ENCODE assay signal across 8 cellular contexts in the genomic region with DNA sequence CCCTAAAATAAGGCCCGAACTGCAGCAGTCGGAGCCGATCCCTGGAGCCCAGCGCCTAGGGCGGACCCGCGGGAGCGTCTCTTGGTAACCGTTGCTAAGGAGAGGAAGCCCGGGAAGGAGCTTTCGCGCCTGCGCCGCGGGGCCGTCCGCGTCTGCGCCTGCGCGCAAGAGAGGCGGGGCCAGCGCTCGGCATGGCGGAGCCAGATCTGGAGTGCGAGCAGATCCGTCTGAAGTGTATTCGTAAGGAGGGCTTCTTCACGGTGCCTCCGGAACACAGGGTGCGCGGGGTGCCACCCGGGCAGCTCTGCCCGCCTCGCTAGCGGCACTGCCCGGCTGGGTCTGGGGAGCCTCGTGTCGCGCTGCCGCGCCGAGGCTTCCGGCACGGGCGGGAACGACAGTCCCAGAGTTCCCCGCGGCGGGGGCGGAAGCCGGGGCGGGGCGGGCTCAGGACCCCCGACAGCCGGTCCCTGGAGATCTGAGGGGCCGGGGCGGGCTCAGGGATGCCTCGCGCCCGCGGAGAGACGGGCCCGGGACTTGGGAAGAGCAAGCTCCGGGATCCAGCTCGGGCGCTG.
A peak's percentile ranks its signal among the peaks of the same experiment; 100 is the strongest.
DNase-seq lines count a peak whose midpoint lies in the region; ATAC-seq and TF ChIP-seq lines count a peak whose summit lies in the region.

A gene with protein sequence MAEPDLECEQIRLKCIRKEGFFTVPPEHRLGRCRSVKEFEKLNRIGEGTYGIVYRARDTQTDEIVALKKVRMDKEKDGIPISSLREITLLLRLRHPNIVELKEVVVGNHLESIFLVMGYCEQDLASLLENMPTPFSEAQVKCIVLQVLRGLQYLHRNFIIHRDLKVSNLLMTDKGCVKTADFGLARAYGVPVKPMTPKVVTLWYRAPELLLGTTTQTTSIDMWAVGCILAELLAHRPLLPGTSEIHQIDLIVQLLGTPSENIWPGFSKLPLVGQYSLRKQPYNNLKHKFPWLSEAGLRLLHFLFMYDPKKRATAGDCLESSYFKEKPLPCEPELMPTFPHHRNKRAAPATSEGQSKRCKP (plus strand): TSS at position 170 of the 572 bp plus-strand sequence. CDS start 22 bp downstream, at position 192.

- peak; percentile 70 for ATAC-seq in GM19023 (IDR thresholded peaks at IDR 0.05; ENCODE audit: unreplicated experiment)
- ATAC-seq in HG03196 (IDR thresholded peaks at IDR 0.05; ENCODE audit: unreplicated experiment), result peak; percentile 73

- DNase-seq in AG09319 (ENCODE audit: extremely low read depth, low read depth), result peak; percentile 61
- peak; percentile 49 for DNase-seq in NCI-H510A (lab: John Stamatoyannopoulos, UW)
- DNase-seq in activated CD4-positive, alpha-beta T cell treated with anti-CD3 and anti-CD28 coated beads for 48 hours, result peak; percentile 94
- peak; percentile 85 to 87 for DNase-seq in stimulated activated CD4-positive, alpha-beta T cell treated with anti-CD3 and anti-CD28 coated beads, Interleukin-1b, Interleukin-23, amount 100 ng/mL, for 4 hours (ENCODE audit: low read depth in 2 of 2)

- peak within 1 kb of the TSS; percentile 89 for H3K27ac ChIP-seq in cingulate gyrus (ENCODE audit: low read depth, low read length)
- H3K27ac ChIP-seq in layer of hippocampus (ENCODE audit: low read depth, low read length), result peak within 1 kb of the TSS; percentile 95

- TF ChIP-seq CTCF in AG09319 (IDR thresholded peaks at IDR 0.05; ENCODE audit: low read depth, low read length), result no peak

- no peaks in the 10 kb centered on the region for H3K27me3 ChIP-seq in layer of hippocampus (ENCODE audit: control insufficient read depth, insufficient read depth, low read length)

Comparison
In these comparisons a context has a peak if more than half of its experiments do, and no peak if none do; other contexts are left out.
1. Peak in every context shown above with its lines: DNase-seq, ATAC-seq and H3K27ac ChIP-seq.